ENCODE assay signal across 18 cellular contexts in the genomic region with DNA sequence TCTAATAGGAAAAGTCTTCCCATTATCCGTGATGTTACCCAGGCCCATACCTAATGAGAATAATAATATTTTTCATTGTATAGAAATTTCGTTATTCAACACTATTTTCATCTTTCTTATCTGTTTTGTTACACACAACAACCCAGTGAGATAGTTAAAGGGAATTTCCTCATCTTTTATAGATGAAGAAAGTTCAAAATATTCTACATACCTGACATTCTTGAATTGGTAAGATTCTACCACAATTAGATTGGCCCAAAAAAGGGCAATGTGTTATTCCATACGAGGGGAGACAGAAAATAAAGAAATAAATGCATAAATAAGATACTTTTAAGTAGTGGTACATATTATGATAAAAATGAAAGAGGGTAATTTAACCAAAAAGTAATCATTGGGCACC.
"Had no signal": no experiment of that assay in that cellular context is flagged by ENCODE, and none has a peak within 500 bp of the region (broad histone marks: within the 10 kb centered on the region; RNA-seq: fewer than 3 reads in every experiment).

No MANE protein-coding gene starts in this region.

- H3K36me3 ChIP-seq: cardiac muscle cell, lower lobe of right lung, stomach, suprapubic skin, tibial nerve had no signal

- ATAC-seq: activated CD4-positive, CD25-positive, alpha-beta regulatory T cell treated with anti-CD3 and anti-CD28 coated beads, Interleukin-2, amount 50 U/mL, for 24 hours; activated CD8-positive, alpha-beta memory T cell treated with anti-CD3 and anti-CD28 coated beads, Interleukin-2, amount 10 ng/mL, durations not matched to agents 7 days and 5 days; activated CD8-positive, alpha-beta T cell treated with anti-CD3 and anti-CD28 coated beads for 36 hours; activated naive CD4-positive, alpha-beta T cell treated with anti-CD3 and anti-CD28 coated beads, Interleukin-2, amount 50 U/mL, for 72 hours; foreskin keratinocyte; lower lobe of right lung; natural killer cell had no signal

- H3K27me3 ChIP-seq: cardiac muscle cell, foreskin keratinocyte, stomach, suprapubic skin, tibial nerve had no signal

- H3K9me3 ChIP-seq: lower lobe of right lung, stomach, suprapubic skin, tibial nerve had no signal

- H3K4me3 ChIP-seq: cardiac muscle cell, lower lobe of right lung, stomach, suprapubic skin, tibial nerve had no signal

- DNase-seq: activated CD4-positive, alpha-beta T cell treated with anti-CD3 and anti-CD28 coated beads, Interleukin-2, amount 10 ng/mL, durations not matched to agents 7 days and 5 days; activated CD8-positive, alpha-beta memory T cell treated with anti-CD3 and anti-CD28 coated beads, Interleukin-2, amount 10 ng/mL, durations not matched to agents 7 days and 5 days; activated CD8-positive, alpha-beta T cell treated with anti-CD3 and anti-CD28 coated beads for 36 hours; activated gamma-delta T cell treated with Interleukin-2 at 50 U/mL for 16 hours; effector CD4-positive, alpha-beta T cell; foreskin keratinocyte; kidney; lower lobe of right lung; natural killer cell; stimulated activated CD4-positive, alpha-beta T cell treated with anti-CD3 and anti-CD28 coated beads, Interleukin-12 subunit alpha, Interleukin-12 subunit beta, amount 100 ng/mL, for 4 hours; stimulated activated CD4-positive, alpha-beta T cell treated with anti-CD3 and anti-CD28 coated beads, Interleukin-4, amount 100 ng/mL, for 4 hours; stomach had no signal

- H3K4me1 ChIP-seq: foreskin keratinocyte, stomach, suprapubic skin, tibial nerve had no signal

- H3K27ac ChIP-seq: foreskin keratinocyte, lower lobe of right lung, stomach, suprapubic skin, tibial nerve, VCaP had no signal
